22 cellular contexts compared by ENCODE assay signal in genomic region chr19:842802-843179, GRCh38. TPM values are rescaled to one million over a fixed set of nuclear protein-coding genes. Genes with fewer than 3 reads are reported as not detected.
"Had no signal": no experiment of that assay in that cellular context is flagged by ENCODE, and none has a peak within 500 bp of the region (broad histone marks: within the 10 kb centered on the region; RNA-seq: fewer than 3 reads in every experiment).

No MANE protein-coding gene starts in this region.

RNA-seq across cellular contexts. Expression of gene PRTN3, which starts 2.0 kb away (rescaled TPM):
- total RNA-seq: colonic mucosa, dermis blood vessel endothelial cell, endothelial cell of umbilical vein, epithelial cell of proximal tubule, fibroblast of lung, foreskin keratinocyte, gastroesophageal sphincter, hepatocyte, kidney, osteocyte, right atrium auricular region, smooth muscle cell, suprapubic skin, transverse colon, upper lobe of right lung had no signal
- polyA plus RNA-seq: endothelial cell of umbilical vein, fibroblast of lung, foreskin keratinocyte, hepatocyte, smooth muscle cell had no signal

RNA-seq across cellular contexts. Expression of gene ELANE, which starts 9.3 kb away (rescaled TPM):
- total RNA-seq: colonic mucosa, dermis blood vessel endothelial cell, endothelial cell of umbilical vein, epithelial cell of proximal tubule, foreskin keratinocyte, smooth muscle cell had no signal
- polyA plus RNA-seq: endothelial cell of umbilical vein, foreskin keratinocyte, smooth muscle cell had no signal

RNA-seq across cellular contexts. Expression of gene AZU1, which starts 15.2 kb away (rescaled TPM):
- total RNA-seq: dermis blood vessel endothelial cell, endothelial cell of umbilical vein, epithelial cell of proximal tubule, foreskin keratinocyte, hepatocyte, right atrium auricular region, transverse colon had no signal
- polyA plus RNA-seq: fibroblast of lung had no signal

RNA-seq across cellular contexts. Expression of gene CFD, which starts 16.7 kb away (rescaled TPM):
- total RNA-seq: dermis blood vessel endothelial cell, smooth muscle cell had no signal

RNA-seq across cellular contexts. Expression of gene PLPPR3, which starts 21.0 kb away (rescaled TPM):
- total RNA-seq: esophagus muscularis mucosa, foreskin keratinocyte, gastroesophageal sphincter, kidney, left lobe of liver, mononuclear cell, natural killer cell, right atrium auricular region, sciatic nerve, suprapubic skin, transverse colon had no signal
- polyA plus RNA-seq: heart left ventricle, liver had no signal
